13 cellular contexts compared by ENCODE assay signal in genomic region chr13:27442797-27443196, GRCh38. TPM values are rescaled to one million over a fixed set of nuclear protein-coding genes. Genes with fewer than 3 reads are reported as not detected.
A peak's percentile ranks its signal among the peaks of the same experiment; 100 is the strongest.
DNase-seq lines count a peak whose midpoint lies in the region; ATAC-seq and TF ChIP-seq lines count a peak whose summit lies in the region.
"Had no signal": no experiment of that assay in that cellular context is flagged by ENCODE, and none has a peak within 500 bp of the region (broad histone marks: within the 10 kb centered on the region; RNA-seq: fewer than 3 reads in every experiment).

No MANE protein-coding gene starts in this region.

- H3K27ac ChIP-seq in OCI-LY1 (ENCODE audit: low read depth, low read length, poor library complexity, severe bottlenecking) = peak overlapping the region; percentile 19
- H3K27ac ChIP-seq: psoas muscle, SJCRH30, tibial nerve had no signal

- H3K4me3 ChIP-seq in OCI-LY1 (ENCODE audit: low read depth, low read length, poor library complexity, severe bottlenecking) (no peak overlapping the region), epithelial cell of proximal tubule (ENCODE audit: low read depth, low read length) (peak overlapping the region; percentile 20)
- H3K4me3 ChIP-seq: psoas muscle, SJCRH30, tibial nerve had no signal

- ATAC-seq in activated T-cell treated with anti-CD3 and anti-CD28 coated beads, Interleukin-2, amount 50 U/mL, for 4 hours = peak in 1 of 2 donors; percentile 9
- no peak for ATAC-seq in stimulated activated memory B cell treated with anti-CD40 and anti-IgM and Interleukin-4, amounts not matched to agents 10 μg/mL and 1 μg/mL and 100 μg/mL, for 72 hours
- no peak for ATAC-seq in HG02623 (IDR thresholded peaks at IDR 0.05; ENCODE audit: unreplicated experiment)
- ATAC-seq: psoas muscle had no signal

- peak overlapping the region; percentile 68 for H3K27ac Mint-ChIP-seq in stimulated activated memory B cell treated with anti-CD40 and anti-IgM and Interleukin-4, amounts not matched to agents 10 μg/mL and 1 μg/mL and 100 μg/mL, for 72 hours
- H3K27ac Mint-ChIP-seq: mesothelial cell of epicardium had no signal

- peaks cover 20% of the 10 kb centered on the region for H3K36me3 Mint-ChIP-seq in activated T-cell treated with anti-CD3 and anti-CD28 coated beads, Interleukin-2, amount 50 U/mL, for 4 hours (ENCODE audit: insufficient read depth)
- peaks cover 42% of the 10 kb centered on the region for H3K36me3 Mint-ChIP-seq in stimulated activated memory B cell treated with anti-CD40 and anti-IgM and Interleukin-4, amounts not matched to agents 10 μg/mL and 1 μg/mL and 100 μg/mL, for 72 hours

- peaks cover 61% of the 10 kb centered on the region for H3K4me1 Mint-ChIP-seq in activated T-cell treated with anti-CD3 and anti-CD28 coated beads, Interleukin-2, amount 50 U/mL, for 4 hours (ENCODE audit: low read depth)
- H3K4me1 Mint-ChIP-seq in stimulated activated memory B cell treated with anti-CD40 and anti-IgM and Interleukin-4, amounts not matched to agents 10 μg/mL and 1 μg/mL and 100 μg/mL, for 72 hours = peaks cover 52% of the 10 kb centered on the region

- no peak for TF ChIP-seq CTCF in OCI-LY1 (IDR thresholded peaks at IDR 0.05; ENCODE audit: low read length)
- no peak for TF ChIP-seq CTCF in epithelial cell of proximal tubule (conservative IDR thresholded peaks at IDR 0.05; ENCODE audit: low read depth, low read length)

- no peaks in the 10 kb centered on the region for H4K20me1 ChIP-seq in OCI-LY1 (ENCODE audit: insufficient read depth, low read length)

- no peaks in the 10 kb centered on the region for H3K27me3 ChIP-seq in OCI-LY1 (ENCODE audit: insufficient read depth, low read length)
- H3K27me3 ChIP-seq: SJCRH30, tibial nerve had no signal

- H3K9me3 ChIP-seq in OCI-LY1 (ENCODE audit: low read length) = no peaks in the 10 kb centered on the region
- H3K9me3 ChIP-seq: psoas muscle, SJCRH30, tibial nerve had no signal

- H3K4me3 Mint-ChIP-seq in activated T-cell treated with anti-CD3 and anti-CD28 coated beads, Interleukin-2, amount 50 U/mL, for 4 hours = peak overlapping the region; percentile 5
- peak overlapping the region; percentile 40 for H3K4me3 Mint-ChIP-seq in stimulated activated memory B cell treated with anti-CD40 and anti-IgM and Interleukin-4, amounts not matched to agents 10 μg/mL and 1 μg/mL and 100 μg/mL, for 72 hours
- H3K4me3 Mint-ChIP-seq: mesothelial cell of epicardium had no signal

- no peaks in the 10 kb centered on the region for H3K9me3 Mint-ChIP-seq in activated T-cell treated with anti-CD3 and anti-CD28 coated beads, Interleukin-2, amount 50 U/mL, for 4 hours
- no peaks in the 10 kb centered on the region for H3K9me3 Mint-ChIP-seq in stimulated activated memory B cell treated with anti-CD40 and anti-IgM and Interleukin-4, amounts not matched to agents 10 μg/mL and 1 μg/mL and 100 μg/mL, for 72 hours
- H3K9me3 Mint-ChIP-seq: mesothelial cell of epicardium had no signal

- peaks cover 42% of the 10 kb centered on the region for H3K4me1 ChIP-seq in OCI-LY1 (ENCODE audit: insufficient read depth, low read length, severe bottlenecking)
- H3K4me1 ChIP-seq: SJCRH30 had no signal

- no peak for DNase-seq in activated T-cell treated with anti-CD3 and anti-CD28 coated beads, Interleukin-2, amount 50 U/mL, for 4 hours
- DNase-seq in activated T-cell treated with anti-CD3 and anti-CD28 coated beads for 4 hours = no peak
- no peak for DNase-seq in epithelial cell of proximal tubule (ENCODE audit: low read depth)
- no peak for DNase-seq in stimulated activated CD4-positive, alpha-beta T cell treated with anti-CD3 and anti-CD28 coated beads, Interleukin-2, amount 100 ng/mL, for 24 hours
- DNase-seq in NCI-H2107 treated with DMSO at 0.1 percent for 48 hours (lab: John Stamatoyannopoulos, UW; ENCODE audit: unreplicated experiment) = no peak
- DNase-seq: effector CD8-positive, alpha-beta T cell; psoas muscle; SJCRH30 had no signal

- no peak overlapping the region for H2AFZ ChIP-seq in OCI-LY1 (ENCODE audit: low read length)

- no peaks in the 10 kb centered on the region for H3K9me2 ChIP-seq in OCI-LY1 (ENCODE audit: low read depth, low read length)

- H3K4me2 ChIP-seq in OCI-LY1 (ENCODE audit: low read length) = no peak overlapping the region

- no peaks in the 10 kb centered on the region for H3K27me3 Mint-ChIP-seq in activated T-cell treated with anti-CD3 and anti-CD28 coated beads, Interleukin-2, amount 50 U/mL, for 4 hours (ENCODE audit: low read depth)
- H3K27me3 Mint-ChIP-seq in stimulated activated memory B cell treated with anti-CD40 and anti-IgM and Interleukin-4, amounts not matched to agents 10 μg/mL and 1 μg/mL and 100 μg/mL, for 72 hours = no peaks in the 10 kb centered on the region

- peaks cover 15% of the 10 kb centered on the region for H3K79me2 ChIP-seq in OCI-LY1 (ENCODE audit: insufficient read depth, low read length)

- peaks cover 7% of the 10 kb centered on the region; the same call in 1 of the 2 replicates for H3K36me3 ChIP-seq in OCI-LY1 (ENCODE audit: insufficient read depth, low read length)
- H3K36me3 ChIP-seq: SJCRH30 had no signal

- H3F3A ChIP-seq in OCI-LY1 (ENCODE audit: insufficient read depth, low read length) = no peaks in the 10 kb centered on the region; the same call in 1 of the 2 replicates

- H3K9ac ChIP-seq in OCI-LY1 (ENCODE audit: low read length) = no peak overlapping the region

RNA-seq across cellular contexts. Expression of gene MTIF3, which starts 7.6 kb away (rescaled TPM):
- total RNA-seq in activated T-cell treated with anti-CD3 and anti-CD28 coated beads, Interleukin-2, amount 50 U/mL, for 4 hours = 10 to 100 TPM; 19.8 to 28.2 (median 21.2) TPM
- total RNA-seq in epithelial cell of proximal tubule = 50.0 and 59.0 TPM in 2 replicates

RNA-seq across cellular contexts. Expression of gene GTF3A, which starts 18.4 kb away (rescaled TPM):
- 100 to 1,000 TPM; 203 to 279 (median 246) TPM for total RNA-seq in activated T-cell treated with anti-CD3 and anti-CD28 coated beads, Interleukin-2, amount 50 U/mL, for 4 hours
- 160 and 349 TPM in 2 replicates for total RNA-seq in epithelial cell of proximal tubule
